In the genomic region with DNA sequence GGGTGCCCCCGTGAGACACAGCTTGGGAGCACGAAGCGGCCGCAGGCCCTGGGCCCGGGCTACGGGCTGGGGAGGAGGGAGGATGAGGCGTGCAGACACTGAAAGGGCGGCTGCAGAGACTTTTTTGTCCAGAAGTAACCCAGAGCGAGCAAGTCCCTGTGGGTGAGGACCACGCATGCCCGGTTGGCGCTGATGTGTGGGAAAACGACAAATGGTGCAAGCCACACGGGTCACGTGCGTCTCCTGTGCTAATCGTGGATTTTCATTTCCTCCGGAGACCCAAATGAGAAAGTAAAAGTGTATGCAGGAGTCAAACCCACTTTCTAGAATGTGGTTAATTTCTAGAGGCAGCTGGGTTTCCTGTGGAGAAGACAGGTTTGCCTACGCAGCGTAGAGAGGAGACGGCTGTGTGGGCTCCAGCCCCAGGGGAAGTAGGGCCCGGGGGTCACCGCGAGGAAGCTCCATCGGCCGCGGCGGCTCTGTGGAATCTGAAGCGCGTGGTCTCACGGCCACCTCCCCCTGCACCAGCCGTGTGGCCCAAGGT, we compare ENCODE assay signal across 1 cellular context.
TF ChIP-seq lines count a peak whose summit lies in the region.

No MANE protein-coding gene starts in this region.

TF ChIP-seq in SK-N-SH treated with all-trans-retinoic acid at 6 μM for 48 hours, 23 proteins besides CTCF, POLR2A, EP300 and RAD21 (continued from another document):
- TF ChIP-seq, protein P1, sequence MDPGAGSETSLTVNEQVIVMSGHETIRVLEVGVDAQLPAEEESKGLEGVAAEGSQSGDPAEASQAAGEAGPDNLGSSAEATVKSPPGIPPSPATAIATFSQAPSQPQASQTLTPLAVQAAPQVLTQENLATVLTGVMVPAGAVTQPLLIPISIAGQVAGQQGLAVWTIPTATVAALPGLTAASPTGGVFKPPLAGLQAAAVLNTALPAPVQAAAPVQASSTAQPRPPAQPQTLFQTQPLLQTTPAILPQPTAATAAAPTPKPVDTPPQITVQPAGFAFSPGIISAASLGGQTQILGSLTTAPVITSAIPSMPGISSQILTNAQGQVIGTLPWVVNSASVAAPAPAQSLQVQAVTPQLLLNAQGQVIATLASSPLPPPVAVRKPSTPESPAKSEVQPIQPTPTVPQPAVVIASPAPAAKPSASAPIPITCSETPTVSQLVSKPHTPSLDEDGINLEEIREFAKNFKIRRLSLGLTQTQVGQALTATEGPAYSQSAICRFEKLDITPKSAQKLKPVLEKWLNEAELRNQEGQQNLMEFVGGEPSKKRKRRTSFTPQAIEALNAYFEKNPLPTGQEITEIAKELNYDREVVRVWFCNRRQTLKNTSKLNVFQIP (CRISPR knock-in tag; IDR thresholded peaks at IDR 0.05; ENCODE audit: borderline replicate concordance, low read depth): no peak
- TF ChIP-seq, protein P2, sequence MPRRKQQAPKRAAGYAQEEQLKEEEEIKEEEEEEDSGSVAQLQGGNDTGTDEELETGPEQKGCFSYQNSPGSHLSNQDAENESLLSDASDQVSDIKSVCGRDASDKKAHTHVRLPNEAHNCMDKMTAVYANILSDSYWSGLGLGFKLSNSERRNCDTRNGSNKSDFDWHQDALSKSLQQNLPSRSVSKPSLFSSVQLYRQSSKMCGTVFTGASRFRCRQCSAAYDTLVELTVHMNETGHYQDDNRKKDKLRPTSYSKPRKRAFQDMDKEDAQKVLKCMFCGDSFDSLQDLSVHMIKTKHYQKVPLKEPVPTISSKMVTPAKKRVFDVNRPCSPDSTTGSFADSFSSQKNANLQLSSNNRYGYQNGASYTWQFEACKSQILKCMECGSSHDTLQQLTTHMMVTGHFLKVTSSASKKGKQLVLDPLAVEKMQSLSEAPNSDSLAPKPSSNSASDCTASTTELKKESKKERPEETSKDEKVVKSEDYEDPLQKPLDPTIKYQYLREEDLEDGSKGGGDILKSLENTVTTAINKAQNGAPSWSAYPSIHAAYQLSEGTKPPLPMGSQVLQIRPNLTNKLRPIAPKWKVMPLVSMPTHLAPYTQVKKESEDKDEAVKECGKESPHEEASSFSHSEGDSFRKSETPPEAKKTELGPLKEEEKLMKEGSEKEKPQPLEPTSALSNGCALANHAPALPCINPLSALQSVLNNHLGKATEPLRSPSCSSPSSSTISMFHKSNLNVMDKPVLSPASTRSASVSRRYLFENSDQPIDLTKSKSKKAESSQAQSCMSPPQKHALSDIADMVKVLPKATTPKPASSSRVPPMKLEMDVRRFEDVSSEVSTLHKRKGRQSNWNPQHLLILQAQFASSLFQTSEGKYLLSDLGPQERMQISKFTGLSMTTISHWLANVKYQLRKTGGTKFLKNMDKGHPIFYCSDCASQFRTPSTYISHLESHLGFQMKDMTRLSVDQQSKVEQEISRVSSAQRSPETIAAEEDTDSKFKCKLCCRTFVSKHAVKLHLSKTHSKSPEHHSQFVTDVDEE (CRISPR knock-in tag; IDR thresholded peaks at IDR 0.05): no peak
- no peak for TF ChIP-seq ZNF565 (CRISPR knock-in tag; conservative IDR thresholded peaks at IDR 0.05; ENCODE audit: low read depth)
- TF ChIP-seq OSR1 (CRISPR knock-in tag; IDR thresholded peaks at IDR 0.05): no peak
- TF ChIP-seq, protein P3, sequence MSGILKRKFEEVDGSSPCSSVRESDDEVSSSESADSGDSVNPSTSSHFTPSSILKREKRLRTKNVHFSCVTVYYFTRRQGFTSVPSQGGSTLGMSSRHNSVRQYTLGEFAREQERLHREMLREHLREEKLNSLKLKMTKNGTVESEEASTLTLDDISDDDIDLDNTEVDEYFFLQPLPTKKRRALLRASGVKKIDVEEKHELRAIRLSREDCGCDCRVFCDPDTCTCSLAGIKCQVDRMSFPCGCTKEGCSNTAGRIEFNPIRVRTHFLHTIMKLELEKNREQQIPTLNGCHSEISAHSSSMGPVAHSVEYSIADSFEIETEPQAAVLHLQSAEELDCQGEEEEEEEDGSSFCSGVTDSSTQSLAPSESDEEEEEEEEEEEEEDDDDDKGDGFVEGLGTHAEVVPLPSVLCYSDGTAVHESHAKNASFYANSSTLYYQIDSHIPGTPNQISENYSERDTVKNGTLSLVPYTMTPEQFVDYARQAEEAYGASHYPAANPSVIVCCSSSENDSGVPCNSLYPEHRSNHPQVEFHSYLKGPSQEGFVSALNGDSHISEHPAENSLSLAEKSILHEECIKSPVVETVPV (CRISPR knock-in tag; IDR thresholded peaks at IDR 0.05): no peak
- no peak for TF ChIP-seq GLIS3 (CRISPR knock-in tag; IDR thresholded peaks at IDR 0.05)
- no peak for TF ChIP-seq ZC3H10 (CRISPR knock-in tag; IDR thresholded peaks at IDR 0.05)
- TF ChIP-seq TCF4 (CRISPR knock-in tag; IDR thresholded peaks at IDR 0.05; ENCODE audit: borderline replicate concordance): no peak
